In the genomic region with DNA sequence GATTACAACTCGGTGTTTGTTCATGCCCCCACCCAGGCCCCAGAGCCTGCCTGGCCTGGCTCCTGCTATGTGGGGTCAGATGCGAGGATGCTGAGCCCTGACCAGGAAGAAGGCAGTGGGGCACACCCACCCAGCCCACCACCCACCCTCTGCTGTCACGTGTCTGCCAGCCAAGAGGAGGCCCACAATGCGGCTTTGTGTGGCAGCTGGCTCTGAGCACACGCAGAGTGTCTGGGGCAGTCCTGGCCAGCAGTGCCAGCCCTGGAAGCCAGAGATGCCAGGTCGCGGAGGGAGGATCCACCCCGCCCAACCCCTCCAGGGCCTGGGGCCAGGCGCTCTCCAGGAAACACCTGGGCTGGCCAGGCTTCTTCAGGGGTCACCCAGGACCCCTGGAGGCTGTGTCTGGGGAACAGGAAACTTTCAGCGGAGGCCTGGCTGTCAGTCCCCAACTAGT, we compare ENCODE assay signal across 12 cellular contexts. TPM values are rescaled to one million over a fixed set of nuclear protein-coding genes. Genes with fewer than 3 reads are reported as not detected.
A peak's percentile ranks its signal among the peaks of the same experiment; 100 is the strongest.
DNase-seq lines count a peak whose midpoint lies in the region; ATAC-seq and TF ChIP-seq lines count a peak whose summit lies in the region.
"Had no signal": no experiment of that assay in that cellular context is flagged by ENCODE, and none has a peak within 500 bp of the region (broad histone marks: within the 10 kb centered on the region; RNA-seq: fewer than 3 reads in every experiment).

No MANE protein-coding gene starts in this region.

- BruUV-seq in Panc1 (replicated peaks; lab: Mats Ljungman, UMichigan) = no TSS peak

- no peak overlapping the region for H3K4me3 Mint-ChIP-seq in WTC11

- H3K36me3 Mint-ChIP-seq in WTC11 = no peaks in the 10 kb centered on the region

- POLR2A ChIA-PET in Panc1 (lab: Charles Lee) (no interaction called here), WTC11 (lab: Charles Lee) (no interaction called here)

- intact Hi-C loops in Panc1 (cut with micrococcal nuclease; ENCODE audit: unreplicated experiment) = no loop called here
- intact Hi-C loops in sciatic nerve (cut with DNase I) = loop anchor here (5.0 kb wide), 1 partner anchor 672 kb away; no protein-coding TSS in a partner anchor

- DNase-seq in G401 (ENCODE audit: low spot score) (peak; percentile 55), Panc1 (ENCODE audit: low read depth, low spot score) (no peak), right atrium auricular region (ENCODE audit: low spot score) (peak; percentile 47), sciatic nerve (ENCODE audit: low spot score) (peak; percentile 70), WTC11 (ENCODE audit: low spot score) (no peak), SKM-1 (lab: John Stamatoyannopoulos, UW; ENCODE audit: unreplicated experiment) (no peak)
- DNase-seq: activated T-cell treated with anti-CD3 and anti-CD28 coated beads for 4 hours, H7 had no signal

- no peak overlapping the region for H3K27ac Mint-ChIP-seq in WTC11

- H3K27ac ChIP-seq in Panc1 (ENCODE audit: low read length) (peak overlapping the region; percentile 44; the same call in 1 of the 2 replicates), right atrium auricular region (no peak overlapping the region)
- H3K27ac ChIP-seq: hepatocyte, KMS-11 had no signal

- H3K4me1 ChIP-seq in Panc1 (ENCODE audit: control insufficient read depth, insufficient read depth, low read length) = peaks cover 18% of the 10 kb centered on the region
- H3K4me1 ChIP-seq in right atrium auricular region = peaks cover 0 to 52% of the 10 kb centered on the region in 2 donors

- no peaks in the 10 kb centered on the region for H3K9me3 ChIP-seq in Panc1 (ENCODE audit: control insufficient read depth, insufficient read depth, low read depth, low read length)
- no peaks in the 10 kb centered on the region for H3K9me3 ChIP-seq in right atrium auricular region

- H3K9me3 Mint-ChIP-seq in WTC11 = no peaks in the 10 kb centered on the region

- peaks cover 8% of the 10 kb centered on the region for H3K27me3 Mint-ChIP-seq in WTC11 (ENCODE audit: low read depth)

- CTCF ChIA-PET in Panc1 (lab: Charles Lee) = no interaction called here
- CTCF ChIA-PET in WTC11 (lab: Charles Lee) = interaction anchor here (1.3 to 1.4 kb wide), 2 partner anchors 100 to 135 kb away, joined by 3 to 4 read pairs; no protein-coding TSS in a partner anchor

- no peak for ATAC-seq in Panc1
- ATAC-seq in sciatic nerve = peak; percentile 75
- ATAC-seq in WTC11 = no peak
- ATAC-seq in HG03521 (IDR thresholded peaks at IDR 0.05; ENCODE audit: unreplicated experiment) = no peak
- ATAC-seq: GM12878 had no signal

- no peak overlapping the region for H3K4me3 ChIP-seq in Panc1 (ENCODE audit: low read depth in 2 of 2, low read length in 2 of 2)
- no peak overlapping the region for H3K4me3 ChIP-seq in right atrium auricular region
- H3K4me3 ChIP-seq: GM12878, hepatocyte had no signal

- H3K27me3 ChIP-seq in Panc1 (ENCODE audit: control insufficient read depth, insufficient read depth, low read length) (no peaks in the 10 kb centered on the region), right atrium auricular region (no peaks in the 10 kb centered on the region)
- H3K27me3 ChIP-seq: hepatocyte had no signal

- TF ChIP-seq CTCF in Panc1 (IDR thresholded peaks at IDR 0.05) = no peak
- no peak for TF ChIP-seq CTCF in right atrium auricular region (IDR thresholded peaks at IDR 0.05)
- no peak for TF ChIP-seq CTCF in WTC11 (IDR thresholded peaks at IDR 0.05)

- H3K36me3 ChIP-seq in Panc1 (ENCODE audit: control insufficient read depth, insufficient read depth, low read length) = no peaks in the 10 kb centered on the region
- no peaks in the 10 kb centered on the region for H3K36me3 ChIP-seq in right atrium auricular region

- in situ Hi-C loops in G401 (cut with HindIII; ENCODE audit: low sequenced_read_pairs) = no loop called here
- in situ Hi-C loops in Panc1 (cut with HindIII; ENCODE audit: low pct_unique_long_range_greater_than_20kb, low sequenced_read_pairs) = no loop called here

- H3K4me1 Mint-ChIP-seq in WTC11 = peaks cover 44% of the 10 kb centered on the region

TF ChIP-seq in WTC11, 78 proteins besides CTCF, POLR2A, EP300 and RAD21:
- no peak for TF ChIP-seq RORB (CRISPR knock-in tag; IDR thresholded peaks at IDR 0.05)
- TF ChIP-seq MXD4 (CRISPR knock-in tag; IDR thresholded peaks at IDR 0.05; ENCODE audit: borderline replicate concordance) = no peak
- TF ChIP-seq SP1 (CRISPR knock-in tag; conservative IDR thresholded peaks at IDR 0.05) = no peak
- no peak for TF ChIP-seq ESRRA (CRISPR knock-in tag; IDR thresholded peaks at IDR 0.05; ENCODE audit: borderline replicate concordance)
- no peak for TF ChIP-seq ELF4 (CRISPR knock-in tag; IDR thresholded peaks at IDR 0.05; ENCODE audit: low read depth)
- TF ChIP-seq, protein P1, sequence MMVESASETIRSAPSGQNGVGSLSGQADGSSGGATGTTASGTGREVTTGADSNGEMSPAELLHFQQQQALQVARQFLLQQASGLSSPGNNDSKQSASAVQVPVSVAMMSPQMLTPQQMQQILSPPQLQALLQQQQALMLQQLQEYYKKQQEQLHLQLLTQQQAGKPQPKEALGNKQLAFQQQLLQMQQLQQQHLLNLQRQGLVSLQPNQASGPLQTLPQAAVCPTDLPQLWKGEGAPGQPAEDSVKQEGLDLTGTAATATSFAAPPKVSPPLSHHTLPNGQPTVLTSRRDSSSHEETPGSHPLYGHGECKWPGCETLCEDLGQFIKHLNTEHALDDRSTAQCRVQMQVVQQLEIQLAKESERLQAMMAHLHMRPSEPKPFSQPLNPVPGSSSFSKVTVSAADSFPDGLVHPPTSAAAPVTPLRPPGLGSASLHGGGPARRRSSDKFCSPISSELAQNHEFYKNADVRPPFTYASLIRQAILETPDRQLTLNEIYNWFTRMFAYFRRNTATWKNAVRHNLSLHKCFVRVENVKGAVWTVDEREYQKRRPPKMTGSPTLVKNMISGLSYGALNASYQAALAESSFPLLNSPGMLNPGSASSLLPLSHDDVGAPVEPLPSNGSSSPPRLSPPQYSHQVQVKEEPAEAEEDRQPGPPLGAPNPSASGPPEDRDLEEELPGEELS (CRISPR knock-in tag; IDR thresholded peaks at IDR 0.05) = no peak
- no peak for TF ChIP-seq TP53 (CRISPR knock-in tag; IDR thresholded peaks at IDR 0.05)

RNA-seq across cellular contexts. Expression of a gene that starts 26.4 kb away (rescaled TPM):
- 7.6 and 14.2 TPM in 2 replicates for total RNA-seq in G401 (2014; rRNA removed; shearing (Covaris generic))
- total RNA-seq in Panc1 (2021; ENCODE audit: unreplicated experiment) (78.6 TPM), right atrium auricular region (10 to 100 TPM; 52.8 to 54.6 TPM), sciatic nerve (85.9 TPM), WTC11 (2021) (36.9 to 38.1 TPM (median 37.2 TPM) in 3 replicates)
- 91.5 TPM for polyA plus RNA-seq in Panc1 (2012; ENCODE audit: insufficient read length)

Comparison
In these comparisons a context has a peak if more than half of its experiments do, and no peak if none do; other contexts are left out.
1. DNase-seq: peak in G401 (single experiment), right atrium auricular region (single experiment) and sciatic nerve (single experiment); none in Panc1 (single experiment), WTC11 (single experiment) and SKM-1 (single experiment).